22 cellular contexts compared by ENCODE assay signal in genomic region chr6:110432285-110432899, GRCh38. TPM values are rescaled to one million over a fixed set of nuclear protein-coding genes. Genes with fewer than 3 reads are reported as not detected.
A peak's percentile ranks its signal among the peaks of the same experiment; 100 is the strongest.
DNase-seq lines count a peak whose midpoint lies in the region; ATAC-seq, FAIRE-seq and TF ChIP-seq lines count a peak whose summit lies in the region.
"Had no signal": no experiment of that assay in that cellular context is flagged by ENCODE, and none has a peak within 500 bp of the region (broad histone marks: within the 10 kb centered on the region; RNA-seq: fewer than 3 reads in every experiment).

No MANE protein-coding gene starts in this region.

- H3K27ac ChIP-seq in HepG2 (ENCODE audit: extremely low read length, insufficient read depth, low read length) (no peak overlapping the region), ovary (no peak overlapping the region)

- H3K4me3 Mint-ChIP-seq in CD14-positive monocyte: peak overlapping the region; percentile 55 to 79
- no peak overlapping the region for H3K4me3 Mint-ChIP-seq in activated T-helper 17 cell treated with anti-CD3 and anti-CD28 coated beads, Interleukin-2, amount 50 U/mL, for 72 hours
- H3K4me3 Mint-ChIP-seq in immature natural killer cell: no peak overlapping the region
- H3K4me3 Mint-ChIP-seq: CD4-positive, CD25-positive, alpha-beta regulatory T cell had no signal

- H3K9ac ChIP-seq in HepG2 (ENCODE audit: insufficient read depth, low read depth, low read length): no peak overlapping the region

- 15% methylated on average over 3 of the region's 3 CpGs for WGBS in HepG2 (ENCODE audit: low lambda C conversion rate)
- 71 to 86% (median 77%) methylated on average over 3 of the region's 3 CpGs for WGBS in ovary, 3 donors

- in situ Hi-C loops in HepG2 (cut with HindIII; ENCODE audit: extremely low pct_ligation_motif_present, low pct_unique_long_range_greater_than_20kb): no loop called here

- no peak for TF ChIP-seq RAD21 in HepG2 (CRISPR knock-in tag; IDR thresholded peaks at IDR 0.05)

- H3K36me3 Mint-ChIP-seq in CD14-positive monocyte: peaks cover 39 to 52% of the 10 kb centered on the region in 2 donors
- H3K36me3 Mint-ChIP-seq in activated T-helper 17 cell treated with anti-CD3 and anti-CD28 coated beads, Interleukin-2, amount 50 U/mL, for 72 hours (ENCODE audit: low read depth): no peaks in the 10 kb centered on the region
- H3K36me3 Mint-ChIP-seq in immature natural killer cell: no peaks in the 10 kb centered on the region
- H3K36me3 Mint-ChIP-seq: CD4-positive, CD25-positive, alpha-beta regulatory T cell had no signal

- H3K27ac Mint-ChIP-seq in CD14-positive monocyte (peak overlapping the region in 3 of 7 donors; percentile 30 to 75 (median 37)), immature natural killer cell (no peak overlapping the region)
- H3K27ac Mint-ChIP-seq in activated T-helper 17 cell treated with anti-CD3 and anti-CD28 coated beads, Interleukin-2, amount 50 U/mL, for 72 hours: no peak overlapping the region
- H3K27ac Mint-ChIP-seq: CD4-positive, CD25-positive, alpha-beta regulatory T cell had no signal

- H3K4me1 Mint-ChIP-seq in CD14-positive monocyte (peaks cover 17% of the 10 kb centered on the region), immature natural killer cell (no peaks in the 10 kb centered on the region)
- H3K4me1 Mint-ChIP-seq in activated T-helper 17 cell treated with anti-CD3 and anti-CD28 coated beads, Interleukin-2, amount 50 U/mL, for 72 hours: no peaks in the 10 kb centered on the region
- H3K4me1 Mint-ChIP-seq: CD4-positive, CD25-positive, alpha-beta regulatory T cell had no signal

- DNase-seq in CD14-positive monocyte (ENCODE audit: low spot score): no peak
- peak; percentile 89 for DNase-seq in NB4 (ENCODE audit: low read depth)
- peak; percentile 85 for DNase-seq in SKM-1 treated with dmso at 0.1 percent for 144 hours (lab: John Stamatoyannopoulos, UW; ENCODE audit: unreplicated experiment)
- no peak for DNase-seq in HepG2 (ENCODE audit: low spot score)
- DNase-seq in pons (ENCODE audit: low spot score): no peak
- DNase-seq in ovary: no peak
- DNase-seq in immature natural killer cell: no peak
- DNase-seq: CD4-positive, CD25-positive, alpha-beta regulatory T cell; EL; H7; IMR-90; NCI-H1436 treated with DMSO at 0.1 percent for 48 hours; NCI-H2029 treated with DMSO at 0.1 percent for 48 hours; NCI-H510A; NCI-H82; SHP77 treated with DMSO at 0.1 percent for 48 hours had no signal

- H3K4me2 ChIP-seq in HepG2 (ENCODE audit: low read depth, low read length): peak overlapping the region; percentile 45

- FAIRE-seq in HepG2 (lab: Jason Lieb, UNC): no peak

- H3K9me3 ChIP-seq in HepG2 (ENCODE audit: low read length): no peaks in the 10 kb centered on the region
- no peaks in the 10 kb centered on the region for H3K9me3 ChIP-seq in ovary

- CTCF ChIA-PET in HepG2 (lab: Yijun Ruan, JAX; ENCODE audit: low intra/inter-chr PET ratio, low total read pairs): no interaction called here

- peaks cover 1 to 8% of the 10 kb centered on the region in 2 experiments; a peak in 2 of 5 replicates for H3K27me3 ChIP-seq in HepG2 (ENCODE audit: control insufficient read depth in 1 of 2, insufficient read depth in 2 of 2, low read length in 2 of 2)
- H3K27me3 ChIP-seq in ovary: no peaks in the 10 kb centered on the region

- no TSS peak for BruUV-seq in HepG2 (replicated peaks; lab: Mats Ljungman, UMichigan)

- TF ChIP-seq POLR2A in NB4 (IDR thresholded peaks at IDR 0.05; ENCODE audit: extremely low read depth, insufficient read length) (no peak), HepG2 (IDR thresholded peaks at IDR 0.05; ENCODE audit: insufficient read depth in 1 of 2, low read depth in 2 of 2, low read length in 2 of 2) (no peak), ovary (IDR thresholded peaks at IDR 0.05) (no peak)

- TF ChIP-seq EP300 in HepG2 (IDR thresholded peaks at IDR 0.05; ENCODE audit: low read depth in 2 of 2, low read length in 2 of 2): no peak
- TF ChIP-seq EP300 in HepG2 (CRISPR knock-in tag; IDR thresholded peaks at IDR 0.05; ENCODE audit: borderline replicate concordance): no peak
- TF ChIP-seq EP300 in ovary (IDR thresholded peaks at IDR 0.05): no peak

- peak; percentile 32; the same call in 1 of the 3 replicates for ATAC-seq in HepG2
- no peak for ATAC-seq in activated T-helper 17 cell treated with anti-CD3 and anti-CD28 coated beads, Interleukin-2, amount 50 U/mL, for 72 hours (replicated peaks)

- H3K36me3 ChIP-seq in HepG2 (replicated peaks in 1 of 2; ENCODE audit: control insufficient read depth in 1 of 2, insufficient read depth in 2 of 2, low read length in 2 of 2) (no peaks in the 10 kb centered on the region), ovary (no peaks in the 10 kb centered on the region)

- POLR2A ChIA-PET in HepG2 (lab: Yijun Ruan, JAX): no interaction called here

- no peak for TF ChIP-seq CTCF in CD14-positive monocyte (IDR thresholded peaks at IDR 0.05)
- TF ChIP-seq CTCF in NB4 (IDR thresholded peaks at IDR 0.05; ENCODE audit: low read depth, low read length): no peak
- TF ChIP-seq CTCF in HepG2 (CRISPR knock-in tag; IDR thresholded peaks at IDR 0.05): no peak
- TF ChIP-seq CTCF in ovary (IDR thresholded peaks at IDR 0.05): no peak

- H3K9me3 Mint-ChIP-seq in CD14-positive monocyte (peaks cover 0 to 1% (median 0%) of the 10 kb centered on the region in 7 donors), immature natural killer cell (no peaks in the 10 kb centered on the region)
- no peaks in the 10 kb centered on the region for H3K9me3 Mint-ChIP-seq in activated T-helper 17 cell treated with anti-CD3 and anti-CD28 coated beads, Interleukin-2, amount 50 U/mL, for 72 hours

- no peak overlapping the region for H3K4me3 ChIP-seq in NB4 (ENCODE audit: low read depth, low read length)
- H3K4me3 ChIP-seq in HepG2 (replicated peaks in 1 of 3; ENCODE audit: insufficient read depth in 1 of 3, low read depth in 2 of 3, low read length in 3 of 3): no peak overlapping the region
- no peak overlapping the region for H3K4me3 ChIP-seq in ovary

- H3K27me3 Mint-ChIP-seq in CD14-positive monocyte (ENCODE audit: low read depth in 3 of 3): no peaks in the 10 kb centered on the region
- peaks cover 27% of the 10 kb centered on the region for H3K27me3 Mint-ChIP-seq in activated T-helper 17 cell treated with anti-CD3 and anti-CD28 coated beads, Interleukin-2, amount 50 U/mL, for 72 hours
- H3K27me3 Mint-ChIP-seq in immature natural killer cell (ENCODE audit: low read depth in 3 of 3): peaks cover 1 to 10% (median 1%) of the 10 kb centered on the region in 3 donors

- no peaks in the 10 kb centered on the region for H4K20me1 ChIP-seq in HepG2 (ENCODE audit: insufficient read depth, low read length)

- intact Hi-C loops in CD14-positive monocyte (cut with micrococcal nuclease): no loop called here
- intact Hi-C loops in HepG2 (cut with micrococcal nuclease; ENCODE audit: unreplicated experiment): no loop called here
- intact Hi-C loops in ovary (cut with DNase I): no loop called here

- H3K79me2 ChIP-seq in HepG2 (ENCODE audit: insufficient read depth, low read length): no peaks in the 10 kb centered on the region

- H3K4me1 ChIP-seq in HepG2 (ENCODE audit: insufficient read depth, low read length) (peaks cover 31% of the 10 kb centered on the region), ovary (ENCODE audit: insufficient read depth) (no peaks in the 10 kb centered on the region)

- no peak overlapping the region for H2AFZ ChIP-seq in HepG2 (ENCODE audit: low read length)

RNA-seq across cellular contexts. Expression of gene DDO, which starts 17.0 kb away (rescaled TPM):
- polyA plus RNA-seq in CD14-positive monocyte: 1 to 10 TPM in 1 of 2 donors, under 1 TPM in 1; 0.24 to 2.2 TPM
- total RNA-seq in HepG2 (2016; rRNA removed; fragmentation: Illumina TruSeq; extraction: Trizol): 10.3 and 14.6 TPM in 2 replicates
- total RNA-seq in HepG2 (2016; cell fraction: cytosol; rRNA removed; fragmentation: Illumina TruSeq; extraction: Trizol; ENCODE audit: low read depth): 1.8 TPM in 2 replicates
- 10.6 and 13.4 TPM in 2 replicates for total RNA-seq in HepG2 (2016; cell fraction: insoluble cytoplasmic fraction; rRNA removed; fragmentation: Illumina TruSeq; extraction: Trizol)
- total RNA-seq in HepG2 (2016; cell fraction: membrane; rRNA removed; fragmentation: Illumina TruSeq; extraction: Trizol): 4.4 and 4.7 TPM in 2 replicates
- 4.3 TPM in 2 replicates for total RNA-seq in HepG2 (2016; cell fraction: nucleus; rRNA removed; fragmentation: Illumina TruSeq; extraction: Trizol)
- 6.1 and 6.4 TPM in 2 replicates for polyA plus RNA-seq in HepG2 (2011; rRNA removed)
- polyA plus RNA-seq in HepG2 (2011; cell fraction: cytosol; rRNA removed): 4.8 and 6.4 TPM in 2 replicates
- 2.2 and 3.2 TPM in 2 replicates for polyA plus RNA-seq in HepG2 (2011; cell fraction: nucleus; rRNA removed)
- 8.1 and 8.5 TPM in 2 replicates for polyA plus RNA-seq in HepG2 (2012)
- 1.2 and 1.4 TPM in 2 replicates for polyA plus RNA-seq in HepG2 (2016; cell fraction: cytosol; fragmentation: Illumina TruSeq; extraction: Trizol; ENCODE audit: low read depth)
- polyA plus RNA-seq in HepG2 (2016; cell fraction: insoluble cytoplasmic fraction; fragmentation: Illumina TruSeq; extraction: Trizol; ENCODE audit: low read depth): 10.3 and 10.7 TPM in 2 replicates
- 2.9 and 3.0 TPM in 2 replicates for polyA plus RNA-seq in HepG2 (2016; cell fraction: membrane; fragmentation: Illumina TruSeq; extraction: Trizol; ENCODE audit: low read depth)
- 5.3 and 5.5 TPM in 2 replicates for polyA plus RNA-seq in HepG2 (2016; cell fraction: nucleus; fragmentation: Illumina TruSeq; extraction: Trizol; ENCODE audit: insufficient read depth, low read depth)
- polyA minus RNA-seq in HepG2 (2011; rRNA and poly(A)+ RNA removed; ENCODE audit: low replicate concordance): 1.2 and 10.7 TPM in 2 replicates
- 3.7 and 5.5 TPM in 2 replicates for polyA minus RNA-seq in HepG2 (2011; cell fraction: cytosol; rRNA and poly(A)+ RNA removed)
- polyA minus RNA-seq in HepG2 (2011; cell fraction: nucleus; rRNA and poly(A)+ RNA removed): 4.0 and 6.2 TPM in 2 replicates
- total RNA-seq in activated T-helper 17 cell treated with anti-CD3 and anti-CD28 coated beads, Interleukin-2, amount 50 U/mL, for 72 hours: not detected
- total RNA-seq in ovary: 1 to 10 TPM in 2 of 7 donors, under 1 TPM in 2, not detected in 3; 0.62 to 2.2 (median 0.88) TPM
- polyA plus RNA-seq in ovary: 1 to 10 TPM in 1 of 2 donors, under 1 TPM in 1; 0.45 to 2.5 TPM
- polyA plus RNA-seq in immature natural killer cell: under 1 TPM in 1 of 3 donors, not detected in 2; 0.10 TPM
- total RNA-seq: A673; CD4-positive, CD25-positive, alpha-beta regulatory T cell; H7; HT-29; OCI-LY7 had no signal
- polyA plus RNA-seq: CD4-positive, CD25-positive, alpha-beta regulatory T cell had no signal

RNA-seq across cellular contexts. Expression of gene SLC22A16, which starts 44.0 kb away (rescaled TPM):
- polyA plus RNA-seq in CD14-positive monocyte: 10 to 100 TPM in 1 of 2 donors, 1 to 10 TPM in 1; 4.0 to 15.6 TPM
- not detected in 2 replicates for total RNA-seq in HepG2 (2016; rRNA removed; fragmentation: Illumina TruSeq; extraction: Trizol)
- not detected in 2 replicates for total RNA-seq in HepG2 (2016; cell fraction: cytosol; rRNA removed; fragmentation: Illumina TruSeq; extraction: Trizol; ENCODE audit: low read depth)
- not detected in 2 replicates for total RNA-seq in HepG2 (2016; cell fraction: insoluble cytoplasmic fraction; rRNA removed; fragmentation: Illumina TruSeq; extraction: Trizol)
- total RNA-seq in HepG2 (2016; cell fraction: membrane; rRNA removed; fragmentation: Illumina TruSeq; extraction: Trizol): not detected in 2 replicates
- not detected in 2 replicates for total RNA-seq in HepG2 (2016; cell fraction: nucleus; rRNA removed; fragmentation: Illumina TruSeq; extraction: Trizol)
- polyA plus RNA-seq in HepG2 (2011; rRNA removed): 0.04 and 0.16 TPM in 2 replicates
- 0.12 TPM in 2 replicates for polyA plus RNA-seq in HepG2 (2011; cell fraction: cytosol; rRNA removed)
- polyA plus RNA-seq in HepG2 (2011; cell fraction: nucleus; rRNA removed): 0.16 and 0.26 TPM in 2 replicates
- 0.32 and 0.34 TPM in 2 replicates for polyA plus RNA-seq in HepG2 (2012)
- not detected in 2 replicates for polyA plus RNA-seq in HepG2 (2016; cell fraction: cytosol; fragmentation: Illumina TruSeq; extraction: Trizol; ENCODE audit: low read depth)
- not detected in 2 replicates for polyA plus RNA-seq in HepG2 (2016; cell fraction: insoluble cytoplasmic fraction; fragmentation: Illumina TruSeq; extraction: Trizol; ENCODE audit: low read depth)
- polyA plus RNA-seq in HepG2 (2016; cell fraction: membrane; fragmentation: Illumina TruSeq; extraction: Trizol; ENCODE audit: low read depth): not detected in 2 replicates
- polyA plus RNA-seq in HepG2 (2016; cell fraction: nucleus; fragmentation: Illumina TruSeq; extraction: Trizol; ENCODE audit: insufficient read depth, low read depth): not detected in 2 replicates
- polyA minus RNA-seq in HepG2 (2011; rRNA and poly(A)+ RNA removed; ENCODE audit: low replicate concordance): 0.26 TPM in 1 of 2 replicates, not detected in the other
- polyA minus RNA-seq in HepG2 (2011; cell fraction: cytosol; rRNA and poly(A)+ RNA removed): not detected in 2 replicates
- polyA minus RNA-seq in HepG2 (2011; cell fraction: nucleus; rRNA and poly(A)+ RNA removed): not detected in 2 replicates
- not detected for total RNA-seq in activated T-helper 17 cell treated with anti-CD3 and anti-CD28 coated beads, Interleukin-2, amount 50 U/mL, for 72 hours
- 1 to 10 TPM in 1 of 7 donors, under 1 TPM in 3, not detected in 3; 0.24 to 3.6 (median 0.42) TPM for total RNA-seq in ovary
- polyA plus RNA-seq in ovary: under 1 TPM; 0.15 to 0.63 TPM
- not detected for polyA plus RNA-seq in immature natural killer cell
- total RNA-seq: H7, HT-29, IMR-90, LHCN-M2, OCI-LY7, RPMI7951 had no signal
- polyA plus RNA-seq: CD4-positive, CD25-positive, alpha-beta regulatory T cell; IMR-90 had no signal

Comparison
In these comparisons a context has a peak if more than half of its experiments do, and no peak if none do; other contexts are left out.
1. DNase-seq: peak in NB4 (single experiment) and SKM-1 treated with dmso at 0.1 percent for 144 hours (single experiment); none in CD14-positive monocyte (single experiment), HepG2 (single experiment), pons (single experiment), ovary (0 of 5) and immature natural killer cell (0 of 3).
2. H3K4me3 Mint-ChIP-seq: peak in CD14-positive monocyte (2 of 2); none in activated T-helper 17 cell treated with anti-CD3 and anti-CD28 coated beads, Interleukin-2, amount 50 U/mL, for 72 hours (single experiment) and immature natural killer cell (0 of 5).